1 cellular context compared by ENCODE assay signal in genomic region chr6:20025681-20026080, GRCh38.
A peak's percentile ranks its signal among the peaks of the same experiment; 100 is the strongest.
TF ChIP-seq lines count a peak whose summit lies in the region.

No MANE protein-coding gene starts in this region.

TF ChIP-seq in H1, 55 proteins besides CTCF, POLR2A, EP300 and RAD21:
- TF ChIP-seq KDM1A (IDR thresholded peaks at IDR 0.05; ENCODE audit: borderline replicate concordance, low read length) (peak; percentile 53; the same call in 1 of the 2 replicates), POU5F1 (IDR thresholded peaks at IDR 0.05; ENCODE audit: low read depth, low read length) (no peak)
